ENCODE assay signal across 26 cellular contexts in genomic region chr20:7984192-7984591, GRCh38. TPM values are rescaled to one million over a fixed set of nuclear protein-coding genes. Genes with fewer than 3 reads are reported as not detected.
"Had no signal": no experiment of that assay in that cellular context is flagged by ENCODE, and none has a peak within 500 bp of the region (broad histone marks: within the 10 kb centered on the region; RNA-seq: fewer than 3 reads in every experiment).

No MANE protein-coding gene starts in this region.

- DNase-seq: activated CD4-positive, alpha-beta T cell treated with anti-CD3 and anti-CD28 coated beads, Interleukin-2, amount 50 U/mL, for 1 hour; activated CD4-positive, CD25-positive, alpha-beta regulatory T cell treated with anti-CD3 and anti-CD28 coated beads, Interleukin-2, amount 50 U/mL, for 72 hours; activated CD8-positive, alpha-beta memory T cell treated with anti-CD3 and anti-CD28 coated beads for 24 hours; activated CD8-positive, alpha-beta memory T cell treated with anti-CD3 and anti-CD28 coated beads, Interleukin-2, amount 50 U/mL, for 48 hours; activated gamma-delta T cell; effector CD8-positive, alpha-beta T cell; heart left ventricle; ovary; stimulated activated CD4-positive, alpha-beta T cell treated with anti-CD3 and anti-CD28 coated beads, Interleukin-4, amount 100 ng/mL, for 24 hours; testis had no signal

- H3K4me3 Mint-ChIP-seq: activated naive CD8-positive, alpha-beta T cell; stimulated activated memory B cell treated with anti-CD40 and anti-IgM and Interleukin-4, amounts not matched to agents 10 μg/mL and 1 μg/mL and 100 μg/mL, for 72 hours; type B pancreatic cell had no signal

- H3K4me1 Mint-ChIP-seq: stimulated activated memory B cell treated with anti-CD40 and anti-IgM and Interleukin-4, amounts not matched to agents 10 μg/mL and 1 μg/mL and 100 μg/mL, for 72 hours had no signal

- H3K27me3 Mint-ChIP-seq: activated naive CD8-positive, alpha-beta T cell; stimulated activated memory B cell treated with anti-CD40 and anti-IgM and Interleukin-4, amounts not matched to agents 10 μg/mL and 1 μg/mL and 100 μg/mL, for 72 hours; type B pancreatic cell had no signal

- ATAC-seq: gastroesophageal sphincter; heart left ventricle; left lobe of liver; sciatic nerve; stimulated activated memory B cell treated with anti-CD40 and anti-IgM and Interleukin-4, amounts not matched to agents 10 μg/mL and 1 μg/mL and 100 μg/mL, for 72 hours had no signal

- H3K4me2 ChIP-seq: smooth muscle cell had no signal

- H3K9me3 Mint-ChIP-seq: stimulated activated memory B cell treated with anti-CD40 and anti-IgM and Interleukin-4, amounts not matched to agents 10 μg/mL and 1 μg/mL and 100 μg/mL, for 72 hours; type B pancreatic cell had no signal

- H3K27ac Mint-ChIP-seq: activated naive CD8-positive, alpha-beta T cell; stimulated activated memory B cell treated with anti-CD40 and anti-IgM and Interleukin-4, amounts not matched to agents 10 μg/mL and 1 μg/mL and 100 μg/mL, for 72 hours; type B pancreatic cell had no signal

- H3K36me3 ChIP-seq: ovary had no signal

- H3K27me3 ChIP-seq: esophagus muscularis mucosa, gastroesophageal sphincter, heart left ventricle, ovary, testis had no signal

- H3K27ac ChIP-seq: esophagus muscularis mucosa, gastroesophageal sphincter, heart left ventricle, ovary, testis had no signal

- H3K9me3 ChIP-seq: esophagus muscularis mucosa, gastroesophageal sphincter, heart left ventricle, ovary, testis had no signal

- H3K4me1 ChIP-seq: esophagus muscularis mucosa had no signal

- H3K4me3 ChIP-seq: esophagus muscularis mucosa, gastroesophageal sphincter, heart left ventricle, lung, ovary, smooth muscle cell, testis had no signal

RNA-seq across cellular contexts. Expression of gene HAO1, which starts 43.9 kb away (rescaled TPM):
- total RNA-seq: bronchial epithelial cell; cerebellum; endothelial cell of umbilical vein; esophagus muscularis mucosa; gastroesophageal sphincter; lung; myocyte; ovary; sciatic nerve; smooth muscle cell; T-helper 1 cell treated with Interleukin-12 subunit alpha and Interleukin-12 subunit beta and Interleukin-4 antibody, amounts not matched to agents 30 ng/mL and 1 ng/mL, for 36 hours had no signal
- polyA plus RNA-seq: endothelial cell of umbilical vein, heart left ventricle, keratinocyte, lung, neural cell, ovary, smooth muscle cell had no signal
